In genomic region chr7:137670521-137671064, GRCh38 we compare ENCODE assay signal across 12 cellular contexts.
DNase-seq lines count a peak whose midpoint lies in the region; ATAC-seq and TF ChIP-seq lines count a peak whose summit lies in the region.
"Had no signal": no experiment of that assay in that cellular context is flagged by ENCODE, and none has a peak within 500 bp of the region (broad histone marks: within the 10 kb centered on the region; RNA-seq: fewer than 3 reads in every experiment).

No MANE protein-coding gene starts in this region.

- BruUV-seq in Calu3 (replicated peaks; lab: Mats Ljungman, UMichigan): no TSS peak

- H3K9me3 ChIP-seq in SJSA1 (replicated peaks) (no peaks in the 10 kb centered on the region), left lung (no peaks in the 10 kb centered on the region)

- H3K27me3 ChIP-seq in SJSA1 (replicated peaks) (no peaks in the 10 kb centered on the region), foreskin keratinocyte (no peaks in the 10 kb centered on the region), left lung (no peaks in the 10 kb centered on the region)

- TF ChIP-seq CTCF in foreskin keratinocyte (conservative IDR thresholded peaks at IDR 0.05) (no peak), Calu3 (IDR thresholded peaks at IDR 0.05; ENCODE audit: unreplicated experiment) (no peak), left lung (IDR thresholded peaks at IDR 0.05) (no peak)

- peak overlapping the region; percentile 80 for H3K27ac ChIP-seq in SJSA1
- no peak overlapping the region for H3K27ac ChIP-seq in foreskin keratinocyte
- H3K27ac ChIP-seq in left lung: no peak overlapping the region

- peaks cover 8% of the 10 kb centered on the region for H3K4me1 Mint-ChIP-seq in Calu3 (ENCODE audit: low read depth, unreplicated experiment)
- H3K4me1 Mint-ChIP-seq: nephron; stimulated activated memory B cell treated with anti-CD40 and anti-IgM and Interleukin-4, amounts not matched to agents 10 μg/mL and 1 μg/mL and 100 μg/mL, for 72 hours had no signal

- no peak overlapping the region for H3K4me3 Mint-ChIP-seq in Calu3 (ENCODE audit: low read depth, unreplicated experiment)
- H3K4me3 Mint-ChIP-seq: nephron; stimulated activated memory B cell treated with anti-CD40 and anti-IgM and Interleukin-4, amounts not matched to agents 10 μg/mL and 1 μg/mL and 100 μg/mL, for 72 hours had no signal

- H3K36me3 Mint-ChIP-seq in Calu3 (ENCODE audit: insufficient read depth, unreplicated experiment): no peaks in the 10 kb centered on the region
- H3K36me3 Mint-ChIP-seq: stimulated activated memory B cell treated with anti-CD40 and anti-IgM and Interleukin-4, amounts not matched to agents 10 μg/mL and 1 μg/mL and 100 μg/mL, for 72 hours had no signal

- peaks cover 51% of the 10 kb centered on the region for H3K4me1 ChIP-seq in SJSA1 (replicated peaks)
- no peaks in the 10 kb centered on the region for H3K4me1 ChIP-seq in foreskin keratinocyte
- H3K4me1 ChIP-seq in left lung: no peaks in the 10 kb centered on the region

- no peak overlapping the region for H3K27ac Mint-ChIP-seq in Calu3 (ENCODE audit: unreplicated experiment)
- H3K27ac Mint-ChIP-seq: nephron; stimulated activated memory B cell treated with anti-CD40 and anti-IgM and Interleukin-4, amounts not matched to agents 10 μg/mL and 1 μg/mL and 100 μg/mL, for 72 hours had no signal

- DNase-seq in EL (peak; percentile 89), H4 (ENCODE audit: low spot score) (peak; percentile 37), SJSA1 (ENCODE audit: low read depth in 1 of 2, low spot score in 2 of 2) (peak; percentile 77 to 81), foreskin keratinocyte (peak in 1 of 2 donors; percentile 54), HuH-7.5 (ENCODE audit: low spot score) (no peak), ureter (ENCODE audit: low spot score) (no peak), Calu3 (no peak), left lung (no peak)
- DNase-seq: stimulated activated CD4-positive, alpha-beta T cell treated with anti-CD3 and anti-CD28 coated beads, Interleukin-15, amount 100 ng/mL, for 24 hours; SW 1271 had no signal

- ATAC-seq in foreskin keratinocyte (peak; percentile 49), left lung (no peak)
- ATAC-seq: stimulated activated memory B cell treated with anti-CD40 and anti-IgM and Interleukin-4, amounts not matched to agents 10 μg/mL and 1 μg/mL and 100 μg/mL, for 72 hours had no signal

- intact Hi-C loops in Calu3 (cut with micrococcal nuclease; ENCODE audit: unreplicated experiment): no loop called here
- intact Hi-C loops in left lung (cut with DNase I): no loop called here

- CTCF ChIA-PET in Calu3 (lab: Charles Lee): no interaction called here

- H3K36me3 ChIP-seq in SJSA1 (no peaks in the 10 kb centered on the region), left lung (no peaks in the 10 kb centered on the region)

- H3K4me3 ChIP-seq in SJSA1: no peak overlapping the region
- no peak overlapping the region for H3K4me3 ChIP-seq in left lung

- H3K9me3 Mint-ChIP-seq in Calu3 (ENCODE audit: low read depth, unreplicated experiment): no peaks in the 10 kb centered on the region
- H3K9me3 Mint-ChIP-seq: nephron; stimulated activated memory B cell treated with anti-CD40 and anti-IgM and Interleukin-4, amounts not matched to agents 10 μg/mL and 1 μg/mL and 100 μg/mL, for 72 hours had no signal

- H3K27me3 Mint-ChIP-seq in Calu3 (ENCODE audit: unreplicated experiment): peaks cover 88% of the 10 kb centered on the region

Comparison
In these comparisons a context has a peak if more than half of its experiments do, and no peak if none do; other contexts are left out.
1. DNase-seq: peak in EL (single experiment), H4 (single experiment) and SJSA1 (2 of 2); none in HuH-7.5 (single experiment), ureter (single experiment), Calu3 (single experiment) and left lung (0 of 2).